Comparison of ENCODE assay signal across 1 cellular context in genomic region chr14:51453869-51454268, GRCh38.
A peak's percentile ranks its signal among the peaks of the same experiment; 100 is the strongest.
TF ChIP-seq lines count a peak whose summit lies in the region.

No MANE protein-coding gene starts in this region.

TF ChIP-seq in SK-N-SH, 30 proteins besides CTCF, POLR2A, EP300 and RAD21 (continued from another document):
- TF ChIP-seq IRF3 (IDR thresholded peaks at IDR 0.05; ENCODE audit: low read depth, low read length) (no peak), PBX3 (IDR thresholded peaks at IDR 0.05) (peak; percentile 23; the same call in 1 of the 2 replicates), CHD2 (IDR thresholded peaks at IDR 0.05; ENCODE audit: low read length, partially characterized antibody) (no peak), USF1 (IDR thresholded peaks at IDR 0.05; ENCODE audit: borderline replicate concordance, low read depth) (no peak), JUND (IDR thresholded peaks at IDR 0.05) (peak; percentile 50), TCF12 (IDR thresholded peaks at IDR 0.05) (0 out of 2 replicates have a peak, but pooled peaks have one; percentile 22), GATA2 (CRISPR knock-in tag; IDR thresholded peaks at IDR 0.05) (no peak), MAX (IDR thresholded peaks at IDR 0.05; ENCODE audit: low read depth) (0 out of 2 replicates have a peak, but pooled peaks have one; percentile 29)
